10 cellular contexts compared by ENCODE assay signal in genomic region chr18:808086-808485, GRCh38. TPM values are rescaled to one million over a fixed set of nuclear protein-coding genes. Genes with fewer than 3 reads are reported as not detected.
DNase-seq lines count a peak whose midpoint lies in the region; ATAC-seq lines count a peak whose summit lies in the region.
"Had no signal": no experiment of that assay in that cellular context is flagged by ENCODE, and none has a peak within 500 bp of the region (broad histone marks: within the 10 kb centered on the region; RNA-seq: fewer than 3 reads in every experiment).

No MANE protein-coding gene starts in this region.

- H3K4me2 ChIP-seq in GM23248 (ENCODE audit: unreplicated experiment): peak overlapping the region; percentile 13

- in situ Hi-C loops in GM23248 (cut with MboI): no loop called here

- POLR2A ChIA-PET in activated CD8-positive, alpha-beta T cell treated with anti-CD3 and anti-CD28 coated beads, Interleukin-2, amount 10 ng/mL, durations not matched to agents 7 days and 5 days (lab: Charles Lee): interaction anchor here (0.8 to 1.4 kb wide), 4 partner anchors 9 to 1763 kb away, joined by 3 to 5 read pairs (median 5); partner anchors contain the start of genes METTL4 and NDC80
- POLR2A ChIA-PET in CD4-positive, alpha-beta memory T cell (lab: Charles Lee; ENCODE audit: partially characterized antibody): no interaction called here

- intact Hi-C loops in CD4-positive, alpha-beta memory T cell (cut with micrococcal nuclease): no loop called here

- CTCF ChIA-PET in activated CD8-positive, alpha-beta T cell treated with anti-CD3 and anti-CD28 coated beads, Interleukin-2, amount 10 ng/mL, durations not matched to agents 7 days and 5 days (lab: Charles Lee): interaction anchor here (1.0 to 1.8 kb wide), 4 partner anchors 15 to 67 kb away, joined by 3 to 18 read pairs (median 4); no protein-coding TSS in a partner anchor
- CTCF ChIA-PET in CD4-positive, alpha-beta memory T cell (lab: Charles Lee; ENCODE audit: partially characterized antibody): interaction anchor here (1.2 to 1.9 kb wide), 2 partner anchors 23 to 31 kb away, joined by 5 to 13 read pairs; no protein-coding TSS in a partner anchor

- H3K36me3 ChIP-seq in GM23248 (ENCODE audit: low read depth): no peaks in the 10 kb centered on the region
- H3K36me3 ChIP-seq in CD4-positive, alpha-beta memory T cell (ENCODE audit: insufficient read depth, low read length): no peaks in the 10 kb centered on the region

- H3K9me2 ChIP-seq in GM23248 (ENCODE audit: insufficient read depth): no peaks in the 10 kb centered on the region

- no peaks in the 10 kb centered on the region for H3K27me3 ChIP-seq in GM23248 (replicated peaks; ENCODE audit: insufficient read depth)
- H3K27me3 ChIP-seq in CD4-positive, alpha-beta memory T cell (ENCODE audit: insufficient read depth, low read length): no peaks in the 10 kb centered on the region

- H3F3A ChIP-seq in GM23248 (ENCODE audit: insufficient read depth): peaks cover 20% of the 10 kb centered on the region

- peaks cover 65% of the 10 kb centered on the region for H3K4me1 Mint-ChIP-seq in activated CD8-positive, alpha-beta T cell treated with anti-CD3 and anti-CD28 coated beads, Interleukin-2, amount 10 ng/mL, durations not matched to agents 7 days and 5 days (ENCODE audit: low read depth)
- peaks cover 40 to 74% (median 56%) of the 10 kb centered on the region in 4 donors for H3K4me1 Mint-ChIP-seq in CD4-positive, alpha-beta memory T cell

- H2AFZ ChIP-seq in GM23248: no peak overlapping the region

- H3K27ac Mint-ChIP-seq in activated CD8-positive, alpha-beta T cell treated with anti-CD3 and anti-CD28 coated beads, Interleukin-2, amount 10 ng/mL, durations not matched to agents 7 days and 5 days: peak overlapping the region; percentile 45
- peak overlapping the region in 3 of 7 donors; percentile 1 to 9 (median 7) for H3K27ac Mint-ChIP-seq in CD4-positive, alpha-beta memory T cell

- H3K9ac ChIP-seq in GM23248: no peak overlapping the region

- 21 to 24% methylated on average over 5 of the region's 5 CpGs for WGBS in GM23248 (ENCODE audit: low coverage in 1 of 2, low lambda C conversion rate in 2 of 2, missing lambda C conversion rate in 2 of 2), 2 experiments

- peaks cover 87% of the 10 kb centered on the region for H3K79me2 ChIP-seq in GM23248 (ENCODE audit: insufficient read depth)

- no peaks in the 10 kb centered on the region for H3K27me3 Mint-ChIP-seq in activated CD8-positive, alpha-beta T cell treated with anti-CD3 and anti-CD28 coated beads, Interleukin-2, amount 10 ng/mL, durations not matched to agents 7 days and 5 days (ENCODE audit: low read depth)
- peaks cover 0 to 2% of the 10 kb centered on the region in 2 donors for H3K27me3 Mint-ChIP-seq in CD4-positive, alpha-beta memory T cell

- H3K9me3 Mint-ChIP-seq in activated CD8-positive, alpha-beta T cell treated with anti-CD3 and anti-CD28 coated beads, Interleukin-2, amount 10 ng/mL, durations not matched to agents 7 days and 5 days (ENCODE audit: insufficient read depth): no peaks in the 10 kb centered on the region
- no peaks in the 10 kb centered on the region for H3K9me3 Mint-ChIP-seq in CD4-positive, alpha-beta memory T cell

- peaks cover 33% of the 10 kb centered on the region for H3K36me3 Mint-ChIP-seq in activated CD8-positive, alpha-beta T cell treated with anti-CD3 and anti-CD28 coated beads, Interleukin-2, amount 10 ng/mL, durations not matched to agents 7 days and 5 days (ENCODE audit: low read depth)
- peaks cover 0 to 9% of the 10 kb centered on the region in 2 donors for H3K36me3 Mint-ChIP-seq in CD4-positive, alpha-beta memory T cell

- peak overlapping the region; percentile 47 for H3K4me3 Mint-ChIP-seq in activated CD8-positive, alpha-beta T cell treated with anti-CD3 and anti-CD28 coated beads, Interleukin-2, amount 10 ng/mL, durations not matched to agents 7 days and 5 days
- H3K4me3 Mint-ChIP-seq in CD4-positive, alpha-beta memory T cell: peak overlapping the region in 3 of 8 donors; percentile 17 to 60 (median 60)

- no peaks in the 10 kb centered on the region for H3K9me3 ChIP-seq in GM23248 (ENCODE audit: low read depth)
- H3K9me3 ChIP-seq in CD4-positive, alpha-beta memory T cell (ENCODE audit: control insufficient read depth in 1 of 2, low read length in 2 of 2): no peaks in the 10 kb centered on the region

- H3K4me3 ChIP-seq in GM23248: 0 out of 2 replicates have a peak overlapping the region, but pooled peaks have one; percentile 10
- H3K4me3 ChIP-seq in CD4-positive, alpha-beta memory T cell (ENCODE audit: low read length in 2 of 2): no peak overlapping the region

- peaks cover 11% of the 10 kb centered on the region for H4K20me1 ChIP-seq in GM23248 (ENCODE audit: insufficient read depth)

- peak; percentile 65 for DNase-seq in Ammon's horn (ENCODE audit: low spot score)
- DNase-seq in GM23248: peak; percentile 60
- no peak for DNase-seq in activated CD8-positive, alpha-beta T cell treated with anti-CD3 and anti-CD28 coated beads, Interleukin-2, amount 10 ng/mL, durations not matched to agents 7 days and 5 days
- DNase-seq in lung microvascular endothelial cell (ENCODE audit: low read depth in 2 of 2): peak; percentile 31 to 53
- no peak for DNase-seq in CD4-positive, alpha-beta memory T cell
- DNase-seq: cerebellar nuclear complex, GF-D8 had no signal

- peaks cover 34% of the 10 kb centered on the region for H3K4me1 ChIP-seq in GM23248 (ENCODE audit: insufficient read depth)
- peaks cover 66% of the 10 kb centered on the region for H3K4me1 ChIP-seq in CD4-positive, alpha-beta memory T cell (ENCODE audit: insufficient read depth, low read length)

- no peak overlapping the region; the same call in 1 of the 2 replicates for H3K27ac ChIP-seq in GM23248
- H3K27ac ChIP-seq in CD4-positive, alpha-beta memory T cell (ENCODE audit: low read depth, low read length): no peak overlapping the region

- ATAC-seq in activated CD8-positive, alpha-beta T cell treated with anti-CD3 and anti-CD28 coated beads, Interleukin-2, amount 10 ng/mL, durations not matched to agents 7 days and 5 days: no peak
- no peak for ATAC-seq in HG02763 (IDR thresholded peaks at IDR 0.05; ENCODE audit: unreplicated experiment)
- ATAC-seq in HG02759 (IDR thresholded peaks at IDR 0.05; ENCODE audit: unreplicated experiment): no peak
- ATAC-seq in HG03159 (IDR thresholded peaks at IDR 0.05; ENCODE audit: unreplicated experiment): no peak

RNA-seq across cellular contexts. Expression of gene YES1, which starts 4.0 kb away (rescaled TPM):
- total RNA-seq in GM23248 (2014; rRNA removed; shearing (Covaris generic)): 89.9 and 91.6 TPM in 2 replicates
- 23.6 and 23.8 TPM in 2 replicates for polyA plus RNA-seq in GM23248 (2016; fragmentation: Nextera tagmentation; extraction: Ambion mirVana)
- 10 to 100 TPM; 22.6 to 22.8 TPM for total RNA-seq in activated CD8-positive, alpha-beta T cell treated with anti-CD3 and anti-CD28 coated beads, Interleukin-2, amount 10 ng/mL, durations not matched to agents 7 days and 5 days
- 138 and 140 TPM in 2 replicates for total RNA-seq in lung microvascular endothelial cell
- total RNA-seq in CD4-positive, alpha-beta memory T cell: 1 to 10 TPM; 4.9 to 7.9 TPM
- 1 to 10 TPM; 1.9 to 2.0 TPM for polyA plus RNA-seq in CD4-positive, alpha-beta memory T cell

Comparison
In these comparisons a context has a peak if more than half of its experiments do, and no peak if none do; other contexts are left out.
1. DNase-seq: peak in Ammon's horn (single experiment), GM23248 (single experiment) and lung microvascular endothelial cell (2 of 2); none in activated CD8-positive, alpha-beta T cell treated with anti-CD3 and anti-CD28 coated beads, Interleukin-2, amount 10 ng/mL, durations not matched to agents 7 days and 5 days (single experiment) and CD4-positive, alpha-beta memory T cell (0 of 5).